ENCODE assay signal across 39 cellular contexts in the genomic region with DNA sequence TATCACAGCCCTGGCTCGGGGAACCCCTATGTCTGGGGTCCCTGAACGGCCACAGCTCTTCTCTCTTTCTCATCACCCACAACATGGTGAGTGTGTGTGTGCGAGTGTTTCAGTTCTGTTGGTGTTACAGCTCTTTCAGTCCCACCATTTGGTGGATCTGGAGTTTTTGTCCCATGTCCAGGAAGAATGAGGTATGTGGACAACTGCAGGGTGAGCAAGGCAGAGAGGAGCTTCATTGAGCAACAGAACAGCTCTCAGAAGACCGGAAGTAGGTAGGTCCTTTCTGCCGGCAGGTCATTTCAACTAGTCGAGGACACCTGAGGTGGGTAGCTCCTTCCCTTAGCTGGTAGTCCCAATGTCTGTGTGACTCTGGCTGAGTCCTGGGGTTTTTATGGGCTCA. TPM values are rescaled to one million over a fixed set of nuclear protein-coding genes. Genes with fewer than 3 reads are reported as not detected.
"Had no signal": no experiment of that assay in that cellular context is flagged by ENCODE, and none has a peak within 500 bp of the region (broad histone marks: within the 10 kb centered on the region; RNA-seq: fewer than 3 reads in every experiment).

No MANE protein-coding gene starts in this region.

- H3K36me3 ChIP-seq: adrenal gland, brain microvascular endothelial cell, breast epithelium had no signal

- ATAC-seq: activated CD8-positive, alpha-beta T cell treated with anti-CD3 and anti-CD28 coated beads for 36 hours; activated naive CD4-positive, alpha-beta T cell treated with anti-CD3 and anti-CD28 coated beads, Interleukin-2, amount 50 U/mL, for 72 hours; activated T-cell treated with anti-CD3 and anti-CD28 coated beads, Interleukin-2, amount 50 U/mL, for 4 hours; activated T-cell treated with anti-CD3 and anti-CD28 coated beads, Interleukin-2, amount 50 U/mL, for 72 hours; activated T-helper 17 cell treated with anti-CD3 and anti-CD28 coated beads, Interleukin-2, amount 50 U/mL, for 72 hours; body of pancreas had no signal

- H3K9me3 ChIP-seq: adrenal gland had no signal

- H3K36me3 Mint-ChIP-seq: activated CD4-positive, alpha-beta memory T cell treated with anti-CD3 and anti-CD28 coated beads for 36 hours; activated naive CD4-positive, alpha-beta T cell treated with anti-CD3 and anti-CD28 coated beads, Interleukin-2, amount 50 U/mL, for 72 hours; activated naive CD8-positive, alpha-beta T cell treated with anti-CD3 and anti-CD28 coated beads for 36 hours had no signal

- H3K27ac ChIP-seq: adrenal gland, body of pancreas, brain microvascular endothelial cell, breast epithelium, VCaP had no signal

- H3K4me1 ChIP-seq: adrenal gland, body of pancreas, breast epithelium had no signal

- H3K4me3 Mint-ChIP-seq: activated B cell treated with CpG ODN at 0.5 μM for 24 hours; activated CD4-positive, alpha-beta memory T cell treated with anti-CD3 and anti-CD28 coated beads for 36 hours; activated CD4-positive, alpha-beta T cell treated with anti-CD3 and anti-CD28 coated beads, Interleukin-2, amount 10 ng/mL, durations not matched to agents 24 days and 14 days; activated CD8-positive, alpha-beta T cell treated with anti-CD3 and anti-CD28 coated beads for 36 hours; activated naive CD4-positive, alpha-beta T cell treated with anti-CD3 and anti-CD28 coated beads for 36 hours; activated naive CD8-positive, alpha-beta T cell treated with anti-CD3 and anti-CD28 coated beads for 36 hours; activated T-cell treated with anti-CD3 and anti-CD28 coated beads, Interleukin-2, amount 50 U/mL, for 4 hours; activated T-cell treated with anti-CD3 and anti-CD28 coated beads, Interleukin-2, amount 50 U/mL, for 72 hours; activated T-helper 1 cell treated with anti-CD3 and anti-CD28 coated beads, Interleukin-12 subunit alpha, Interleukin-12 subunit beta, Interleukin-2, Interleukin-4 antibody, amounts not matched to agents 30 ng/mL and 10 ng/mL and 1 ng/mL, durations not matched to agents 14 hours and 24 hours and 36 hours; activated T-helper 17 cell treated with anti-CD3 and anti-CD28 coated beads, Interleukin-2, amount 50 U/mL, for 72 hours; T-helper 1 cell treated with Interleukin-12 subunit alpha and Interleukin-12 subunit beta and Interleukin-4 antibody, amounts not matched to agents 30 μg/mL and 1 μg/mL, for 36 hours; T-helper 2 cell treated with Interferon-gamma antibody and Interleukin-4, amounts not matched to agents 5 μg/mL and 100 μg/mL, for 36 hours had no signal

- H3K4me1 Mint-ChIP-seq: activated B cell treated with CpG ODN at 0.5 μM for 24 hours; activated CD4-positive, alpha-beta T cell treated with anti-CD3 and anti-CD28 coated beads, Interleukin-2, amount 10 ng/mL, durations not matched to agents 24 days and 14 days; activated naive CD8-positive, alpha-beta T cell treated with anti-CD3 and anti-CD28 coated beads for 36 hours; activated T-helper 17 cell treated with anti-CD3 and anti-CD28 coated beads, Interleukin-2, amount 50 U/mL, for 72 hours had no signal

- FAIRE-seq: astrocyte, TTC549 had no signal

- H3K27me3 Mint-ChIP-seq: activated CD4-positive, alpha-beta T cell treated with anti-CD3 and anti-CD28 coated beads, Interleukin-2, amount 10 ng/mL, durations not matched to agents 24 days and 14 days had no signal

- H3K9me3 Mint-ChIP-seq: activated CD8-positive, alpha-beta T cell treated with anti-CD3 and anti-CD28 coated beads for 36 hours; activated naive CD4-positive, alpha-beta T cell treated with anti-CD3 and anti-CD28 coated beads for 36 hours; activated naive CD8-positive, alpha-beta T cell treated with anti-CD3 and anti-CD28 coated beads for 36 hours; activated T-cell treated with anti-CD3 and anti-CD28 coated beads, Interleukin-2, amount 50 U/mL, for 4 hours; activated T-helper 17 cell treated with anti-CD3 and anti-CD28 coated beads, Interleukin-2, amount 50 U/mL, for 72 hours; T-helper 1 cell treated with Interleukin-12 subunit alpha and Interleukin-12 subunit beta and Interleukin-4 antibody, amounts not matched to agents 30 μg/mL and 1 μg/mL, for 36 hours; T-helper 2 cell treated with Interferon-gamma antibody and Interleukin-4, amounts not matched to agents 5 μg/mL and 100 μg/mL, for 36 hours had no signal

- H3K27ac Mint-ChIP-seq: activated B cell treated with CpG ODN at 0.5 μM for 24 hours; activated CD4-positive, alpha-beta memory T cell treated with anti-CD3 and anti-CD28 coated beads for 36 hours; activated CD4-positive, alpha-beta T cell treated with anti-CD3 and anti-CD28 coated beads, Interleukin-2, amount 10 ng/mL, durations not matched to agents 24 days and 14 days; activated CD8-positive, alpha-beta T cell treated with anti-CD3 and anti-CD28 coated beads for 36 hours; activated naive CD4-positive, alpha-beta T cell treated with anti-CD3 and anti-CD28 coated beads for 36 hours; activated naive CD4-positive, alpha-beta T cell treated with anti-CD3 and anti-CD28 coated beads, Interleukin-2, amount 50 U/mL, for 72 hours; activated naive CD8-positive, alpha-beta T cell treated with anti-CD3 and anti-CD28 coated beads for 36 hours; activated T-cell treated with anti-CD3 and anti-CD28 coated beads, Interleukin-2, amount 50 U/mL, for 72 hours; activated T-helper 1 cell treated with anti-CD3 and anti-CD28 coated beads, Interleukin-12 subunit alpha, Interleukin-12 subunit beta, Interleukin-2, Interleukin-4 antibody, amounts not matched to agents 30 ng/mL and 10 ng/mL and 1 ng/mL, durations not matched to agents 14 hours and 24 hours and 36 hours; activated T-helper 17 cell treated with anti-CD3 and anti-CD28 coated beads, Interleukin-2, amount 50 U/mL, for 72 hours; T-helper 1 cell treated with Interleukin-12 subunit alpha and Interleukin-12 subunit beta and Interleukin-4 antibody, amounts not matched to agents 30 μg/mL and 1 μg/mL, for 36 hours; T-helper 2 cell treated with Interferon-gamma antibody and Interleukin-4, amounts not matched to agents 5 μg/mL and 100 μg/mL, for 36 hours had no signal

- H3K27me3 ChIP-seq: adrenal gland, body of pancreas, brain microvascular endothelial cell, breast epithelium had no signal

- H3K4me3 ChIP-seq: adrenal gland, body of pancreas, breast epithelium had no signal

- DNase-seq: activated B cell treated with CpG ODN at 0.5 μM for 24 hours; activated CD4-positive, alpha-beta memory T cell treated with anti-CD3 and anti-CD28 coated beads for 36 hours; activated CD4-positive, alpha-beta T cell treated with anti-CD3 and anti-CD28 coated beads for 4 hours; activated CD4-positive, alpha-beta T cell treated with anti-CD3 and anti-CD28 coated beads, Interleukin-2, amount 10 ng/mL, durations not matched to agents 24 days and 14 days; activated CD4-positive, alpha-beta T cell treated with anti-CD3 and anti-CD28 coated beads, Interleukin-2, amount 50 U/mL, for 1 hour; activated CD4-positive, alpha-beta T cell treated with anti-CD3 and anti-CD28 coated beads, Interleukin-2, amount 50 U/mL, for 4 hours; activated CD4-positive, CD25-positive, alpha-beta regulatory T cell treated with anti-CD3 and anti-CD28 coated beads, Interleukin-2, amount 50 U/mL, for 72 hours; activated CD8-positive, alpha-beta T cell treated with anti-CD3 and anti-CD28 coated beads for 36 hours; activated effector memory CD4-positive, alpha-beta T cell treated with anti-CD3 and anti-CD28 coated beads, Interleukin-2, amount 50 U/mL, for 16 hours; activated gamma-delta T cell treated with Interleukin-2 at 50 U/mL for 16 hours; activated naive CD4-positive, alpha-beta T cell; activated naive CD4-positive, alpha-beta T cell treated with anti-CD3 and anti-CD28 coated beads for 36 hours; activated naive CD4-positive, alpha-beta T cell treated with anti-CD3 and anti-CD28 coated beads, Interleukin-2, amount 50 U/mL, for 16 hours; activated naive CD8-positive, alpha-beta T cell treated with anti-CD3 and anti-CD28 coated beads for 36 hours; activated T-cell treated with anti-CD3 and anti-CD28 coated beads for 4 hours; activated T-cell treated with anti-CD3 and anti-CD28 coated beads, Interleukin-2, amount 50 U/mL, for 1 hour; activated T-cell treated with anti-CD3 and anti-CD28 coated beads, Interleukin-2, amount 50 U/mL, for 4 hours; activated T-cell treated with anti-CD3 and anti-CD28 coated beads, Interleukin-2, amount 50 U/mL, for 72 hours; adrenal gland; amniotic stem cell; aorta; body of pancreas; brain microvascular endothelial cell; central memory CD4-positive, alpha-beta T cell; T-helper 1 cell; T-helper 2 cell; T-helper 9 cell had no signal

RNA-seq across cellular contexts. Expression of a gene that starts 9.5 kb away (rescaled TPM):
- total RNA-seq: activated B cell treated with CpG ODN at 0.5 μM for 24 hours; activated CD4-positive, alpha-beta memory T cell treated with anti-CD3 and anti-CD28 coated beads for 36 hours; activated CD4-positive, alpha-beta T cell treated with anti-CD3 and anti-CD28 coated beads, Interleukin-2, amount 10 ng/mL, durations not matched to agents 24 days and 14 days; activated CD8-positive, alpha-beta memory T cell treated with anti-CD3 and anti-CD28 coated beads for 36 hours; activated CD8-positive, alpha-beta T cell treated with anti-CD3 and anti-CD28 coated beads for 36 hours; activated naive CD4-positive, alpha-beta T cell treated with anti-CD3 and anti-CD28 coated beads for 36 hours; activated naive CD4-positive, alpha-beta T cell treated with anti-CD3 and anti-CD28 coated beads, Interleukin-2, amount 50 U/mL, for 72 hours; activated naive CD8-positive, alpha-beta T cell treated with anti-CD3 and anti-CD28 coated beads for 36 hours; activated T-cell treated with anti-CD3 and anti-CD28 coated beads, Interleukin-2, amount 50 U/mL, for 4 hours; activated T-cell treated with anti-CD3 and anti-CD28 coated beads, Interleukin-2, amount 50 U/mL, for 72 hours; activated T-helper 1 cell treated with anti-CD3 and anti-CD28 coated beads, Interleukin-12 subunit alpha, Interleukin-12 subunit beta, Interleukin-2, Interleukin-4 antibody, amounts not matched to agents 30 ng/mL and 10 ng/mL and 1 ng/mL, durations not matched to agents 14 hours and 24 hours and 36 hours; activated T-helper 17 cell treated with anti-CD3 and anti-CD28 coated beads, Interleukin-2, amount 50 U/mL, for 72 hours; adrenal gland; aorta; astrocyte; body of pancreas; breast epithelium; cardiac septum; cerebellum had no signal
- polyA plus RNA-seq: adrenal gland, aorta had no signal

RNA-seq across cellular contexts. Expression of a gene that starts 14.9 kb away (rescaled TPM):
- polyA plus RNA-seq: aorta had no signal
